ENCODE assay signal across 7 cellular contexts in genomic region chr16:86657972-86658371, GRCh38.
"Had no signal": no experiment of that assay in that cellular context is flagged by ENCODE, and none has a peak within 500 bp of the region (broad histone marks: within the 10 kb centered on the region; RNA-seq: fewer than 3 reads in every experiment).

No MANE protein-coding gene starts in this region.

- H3K9ac ChIP-seq: GM23248 had no signal

- DNase-seq: GM23248, H9, HCEC 1CT, KG1 had no signal

- ATAC-seq: HepG2, K562 had no signal

- H3K4me3 ChIP-seq: GM23248, K562 had no signal

- H3K4me1 Mint-ChIP-seq: H9 had no signal

- H3K4me3 Mint-ChIP-seq: H9 had no signal

- H3K27ac ChIP-seq: GM23248, HL-60 had no signal

- H3K27ac Mint-ChIP-seq: H9 had no signal

- H2AFZ ChIP-seq: GM23248 had no signal
